ENCODE assay signal across 15 cellular contexts in genomic region chr10:103021897-103022286, GRCh38.
DNase-seq lines count a peak whose midpoint lies in the region; ATAC-seq and TF ChIP-seq lines count a peak whose summit lies in the region.
"Had no signal": no experiment of that assay in that cellular context is flagged by ENCODE, and none has a peak within 500 bp of the region (broad histone marks: within the 10 kb centered on the region; RNA-seq: fewer than 3 reads in every experiment).

No MANE protein-coding gene starts in this region.

- no peak overlapping the region for H4K91ac ChIP-seq in IMR-90 (ENCODE audit: insufficient read depth, low read depth, low read length)

- POLR2A ChIA-PET in IMR-90 (lab: Charles Lee; ENCODE audit: unreplicated experiment) = no interaction called here

- H3K27ac ChIP-seq in IMR-90 (ENCODE audit: insufficient read depth, low read length) (peak overlapping the region; percentile 14; the same call in 1 of the 2 replicates), tibial artery (peak overlapping the region; percentile 64 to 71)
- H3K27ac ChIP-seq: suprapubic skin had no signal

- no peak overlapping the region for H2BK120ac ChIP-seq in IMR-90 (ENCODE audit: low read depth, low read length)

- H3K9me3 ChIP-seq in IMR-90 (ENCODE audit: control insufficient read depth, insufficient read depth, low read length) (no peaks in the 10 kb centered on the region), tibial artery (no peaks in the 10 kb centered on the region)
- H3K9me3 ChIP-seq: suprapubic skin had no signal

- no peak overlapping the region for H3K4me3 ChIP-seq in IMR-90 (ENCODE audit: insufficient read depth, low read depth, low read length)
- no peak overlapping the region for H3K4me3 ChIP-seq in cardiac fibroblast (replicated peaks in 1 of 2; ENCODE audit: low read depth in 2 of 2, low read length in 2 of 2)
- H3K4me3 ChIP-seq in tibial artery = no peak overlapping the region
- H3K4me3 ChIP-seq: suprapubic skin had no signal

- BruUV-seq in IMR-90 (replicated peaks; lab: Mats Ljungman, UMichigan) = no TSS peak

- H4K20me1 ChIP-seq in IMR-90 (ENCODE audit: insufficient read depth, low read length) = no peaks in the 10 kb centered on the region

- no peak overlapping the region for H4K5ac ChIP-seq in IMR-90 (ENCODE audit: low read depth, low read length)

- H2AK9ac ChIP-seq in IMR-90 (replicated peaks; ENCODE audit: low read depth, low read length, poor library complexity) = no peak overlapping the region

- no CpG with 5 or more reads among the region's 5 CpGs for WGBS in IMR-90 (ENCODE audit: extremely low coverage in 2 of 2, insufficient read length in 1 of 2), 2 experiments

- H3K4me1 ChIP-seq in IMR-90 (ENCODE audit: control insufficient read depth, insufficient read depth, low read length) (peaks cover 21% of the 10 kb centered on the region), tibial artery (peaks cover 0 to 27% (median 2%) of the 10 kb centered on the region in 4 donors)
- H3K4me1 ChIP-seq: suprapubic skin had no signal

- H2BK5ac ChIP-seq in IMR-90 (ENCODE audit: low read depth, low read length, poor library complexity, severe bottlenecking) = peak overlapping the region; percentile 83

- no peak overlapping the region for H2BK15ac ChIP-seq in IMR-90 (ENCODE audit: low read depth, low read length)

- H2AK5ac ChIP-seq in IMR-90 (ENCODE audit: low read depth, low read length) = no peak overlapping the region

- no peak overlapping the region; the same call in 1 of the 2 replicates for H3K4me2 ChIP-seq in IMR-90 (ENCODE audit: low read depth, low read length)

- peaks cover 29 to 54% of the 10 kb centered on the region in 2 experiments; a peak in 3 of 4 replicates for H3K79me1 ChIP-seq in IMR-90 (ENCODE audit: low read depth in 1 of 2, low read length in 2 of 2)

- no peak for TF ChIP-seq POLR2A in IMR-90 (IDR thresholded peaks at IDR 0.05; ENCODE audit: low read depth, low read length)

- H3K27me3 ChIP-seq in IMR-90 (ENCODE audit: control insufficient read depth, insufficient read depth, low read length) (no peaks in the 10 kb centered on the region), tibial artery (no peaks in the 10 kb centered on the region)
- H3K27me3 ChIP-seq: suprapubic skin had no signal

- H2BK20ac ChIP-seq in IMR-90 (ENCODE audit: low read depth, low read length) = peak overlapping the region; percentile 82; the same call in 1 of the 2 replicates

- H3K9ac ChIP-seq in IMR-90 (ENCODE audit: low read depth, low read length) = no peak overlapping the region; the same call in 1 of the 2 replicates

- ATAC-seq in IMR-90 (ENCODE audit: low read depth) = peak; percentile 73
- no peak for ATAC-seq in HG03565 (IDR thresholded peaks at IDR 0.05; ENCODE audit: unreplicated experiment)
- ATAC-seq: sciatic nerve, T-cell had no signal

- DNase-seq in IMR-90 (peak; percentile 97), cardiac fibroblast (ENCODE audit: low read depth in 2 of 2) (peak; percentile 26 to 27), kidney tubule cell (ENCODE audit: low spot score) (peak; percentile 39), tibial artery (peak; percentile 32 to 86), dedifferentiated amniotic fluid mesenchymal stem cell (ENCODE audit: extremely low spot score) (no peak), ureter (ENCODE audit: low spot score) (no peak), NCI-H526 (lab: John Stamatoyannopoulos, UW) (no peak)
- DNase-seq: activated effector memory CD4-positive, alpha-beta T cell treated with anti-CD3 and anti-CD28 coated beads, Interleukin-2, amount 50 U/mL, for 16 hours; foreskin fibroblast; NCI-H82; RPMI8226; T-cell had no signal

- intact Hi-C loops in IMR-90 (cut with micrococcal nuclease) = loop anchor here (2.0 kb wide), 1 partner anchor 13 kb away; no protein-coding TSS in a partner anchor
- intact Hi-C loops in tibial artery (cut with DNase I; ENCODE audit: low total_unique reads) = no loop called here

- CTCF ChIA-PET in IMR-90 (lab: Yijun Ruan, JAX) = no interaction called here

- H3K23ac ChIP-seq in IMR-90 (ENCODE audit: low read depth, low read length) = no peak overlapping the region

- H3K18ac ChIP-seq in IMR-90 (ENCODE audit: low read depth, low read length) = no peak overlapping the region

- no peak overlapping the region for H2AFZ ChIP-seq in IMR-90 (replicated peaks; ENCODE audit: low read length, poor library complexity)

- H3K36me3 ChIP-seq in IMR-90 (ENCODE audit: control insufficient read depth, insufficient read depth, low read length) (no peaks in the 10 kb centered on the region), tibial artery (no peaks in the 10 kb centered on the region)
- H3K36me3 ChIP-seq: suprapubic skin had no signal

- in situ Hi-C loops in IMR-90 (cut with MboI; ENCODE audit: low sequenced_read_pairs) = no loop called here

- H4K8ac ChIP-seq in IMR-90 (ENCODE audit: low read depth in 2 of 2, low read length in 2 of 2) = peak overlapping the region in 1 of 2 experiments; percentile 76; a peak in 2 of 4 replicates

- peaks cover 12% of the 10 kb centered on the region for H3K9me1 ChIP-seq in IMR-90 (ENCODE audit: insufficient read depth, low read length)

- no peak overlapping the region for H3K4ac ChIP-seq in IMR-90 (ENCODE audit: low read depth, low read length)

- no peak overlapping the region for H3K14ac ChIP-seq in IMR-90 (replicated peaks; ENCODE audit: low read depth, low read length)

- no peak overlapping the region for H3K56ac ChIP-seq in IMR-90 (ENCODE audit: extremely low read depth, insufficient read depth, low read length)

- no peak for TF ChIP-seq CTCF in IMR-90 (conservative IDR thresholded peaks at IDR 0.05; ENCODE audit: low read depth, low read length)
- no peak for TF ChIP-seq CTCF in cardiac fibroblast (IDR thresholded peaks at IDR 0.05; ENCODE audit: low read depth, low read length)
- peak in 1 of 2 experiments; percentile 8 for TF ChIP-seq CTCF in tibial artery (IDR thresholded peaks at IDR 0.05)

- no peak; the same call in 1 of the 2 replicates for TF ChIP-seq RAD21 in IMR-90 (IDR thresholded peaks at IDR 0.05; ENCODE audit: low read length)

- dilution Hi-C loops in IMR-90 (cut with HindIII; ENCODE audit: low sequenced_read_pairs, unreplicated experiment) = no loop called here

TF ChIP-seq in IMR-90, 13 proteins besides CTCF, POLR2A, EP300 and RAD21:
- TF ChIP-seq BHLHE40 (IDR thresholded peaks at IDR 0.05; ENCODE audit: low read depth, low read length) (peak; percentile 60), SMC3 (IDR thresholded peaks at IDR 0.05; ENCODE audit: low read depth, low read length) (peak; percentile 14; the same call in 1 of the 2 replicates), MXI1 (IDR thresholded peaks at IDR 0.05; ENCODE audit: borderline replicate concordance, low read depth, low read length) (no peak), RFX5 (IDR thresholded peaks at IDR 0.05; ENCODE audit: low read depth, low read length) (no peak), NFE2L2 (IDR thresholded peaks at IDR 0.05; ENCODE audit: low read depth, low read length) (no peak), FOS (IDR thresholded peaks at IDR 0.05; ENCODE audit: low read depth, low read length) (peak; percentile 52), RCOR1 (IDR thresholded peaks at IDR 0.05; ENCODE audit: insufficient replicate concordance, low read length) (no peak), MAFK (IDR thresholded peaks at IDR 0.05; ENCODE audit: low read depth, low read length) (peak; percentile 58), CEBPB (IDR thresholded peaks at IDR 0.05; ENCODE audit: low read depth, low read length) (peak; percentile 80)
- TF ChIP-seq, protein P1, sequence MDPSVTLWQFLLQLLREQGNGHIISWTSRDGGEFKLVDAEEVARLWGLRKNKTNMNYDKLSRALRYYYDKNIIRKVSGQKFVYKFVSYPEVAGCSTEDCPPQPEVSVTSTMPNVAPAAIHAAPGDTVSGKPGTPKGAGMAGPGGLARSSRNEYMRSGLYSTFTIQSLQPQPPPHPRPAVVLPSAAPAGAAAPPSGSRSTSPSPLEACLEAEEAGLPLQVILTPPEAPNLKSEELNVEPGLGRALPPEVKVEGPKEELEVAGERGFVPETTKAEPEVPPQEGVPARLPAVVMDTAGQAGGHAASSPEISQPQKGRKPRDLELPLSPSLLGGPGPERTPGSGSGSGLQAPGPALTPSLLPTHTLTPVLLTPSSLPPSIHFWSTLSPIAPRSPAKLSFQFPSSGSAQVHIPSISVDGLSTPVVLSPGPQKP (IDR thresholded peaks at IDR 0.05; ENCODE audit: borderline replicate concordance, low read depth, low read length) = no peak
- TF ChIP-seq, protein P2, sequence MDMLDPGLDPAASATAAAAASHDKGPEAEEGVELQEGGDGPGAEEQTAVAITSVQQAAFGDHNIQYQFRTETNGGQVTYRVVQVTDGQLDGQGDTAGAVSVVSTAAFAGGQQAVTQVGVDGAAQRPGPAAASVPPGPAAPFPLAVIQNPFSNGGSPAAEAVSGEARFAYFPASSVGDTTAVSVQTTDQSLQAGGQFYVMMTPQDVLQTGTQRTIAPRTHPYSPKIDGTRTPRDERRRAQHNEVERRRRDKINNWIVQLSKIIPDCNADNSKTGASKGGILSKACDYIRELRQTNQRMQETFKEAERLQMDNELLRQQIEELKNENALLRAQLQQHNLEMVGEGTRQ (IDR thresholded peaks at IDR 0.05; ENCODE audit: low read depth, low read length) = peak; percentile 4; the same call in 1 of the 2 replicates
TF ChIP-seq in IMR-90: peak in this region for 6.

Comparison
In these comparisons a context has a peak if more than half of its experiments do, and no peak if none do; other contexts are left out.
1. DNase-seq: peak in IMR-90 (single experiment), cardiac fibroblast (2 of 2), kidney tubule cell (single experiment) and tibial artery (2 of 2); none in dedifferentiated amniotic fluid mesenchymal stem cell (single experiment), ureter (single experiment) and NCI-H526 (0 of 2).